Comparison of ENCODE assay signal across 11 cellular contexts in the genomic region with DNA sequence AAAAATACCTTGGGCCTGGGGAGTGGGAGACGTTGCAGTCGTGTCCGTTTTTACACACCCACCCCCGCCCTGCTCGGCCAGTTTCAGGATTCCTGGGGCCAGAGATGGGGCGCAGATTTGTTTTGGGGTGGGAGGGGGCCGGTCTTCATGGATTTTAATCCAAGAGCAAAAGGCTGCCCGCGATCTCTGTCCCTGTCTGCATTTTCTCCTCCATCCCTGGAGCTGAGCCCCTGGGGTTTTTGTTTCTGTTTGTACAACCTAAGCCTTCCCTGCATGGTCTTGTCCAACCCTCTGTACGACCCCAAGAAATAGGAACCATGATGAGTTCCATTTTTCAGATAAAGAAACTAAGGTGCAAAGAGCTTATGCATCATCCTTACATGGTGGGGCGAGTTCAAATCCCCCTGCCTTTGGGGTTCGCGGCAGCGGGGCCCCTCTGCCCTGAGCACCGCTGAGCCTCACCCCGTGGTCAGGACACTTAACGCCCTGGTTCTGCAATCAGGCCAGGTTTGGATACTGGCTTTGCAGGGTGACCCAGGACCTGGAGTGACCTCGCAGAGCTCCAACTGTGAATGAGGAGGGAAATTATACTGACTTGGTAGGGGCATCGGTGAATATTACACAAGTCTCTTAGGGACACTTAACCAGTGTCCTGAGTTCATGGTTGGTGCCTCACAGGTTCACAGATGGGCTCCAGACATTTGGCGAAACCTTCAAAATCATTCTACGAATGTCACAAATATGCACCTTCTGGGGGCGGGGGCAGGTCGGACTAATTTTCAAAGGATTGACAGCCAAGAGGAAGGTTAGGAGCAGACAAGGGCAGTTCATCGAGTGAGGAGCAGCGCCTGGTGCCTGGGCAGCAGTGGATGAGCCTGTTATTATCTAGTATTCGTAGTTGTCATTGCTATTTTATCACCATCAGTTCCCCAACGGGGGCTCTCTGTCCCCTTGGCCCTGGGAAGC. TPM values are rescaled to one million over a fixed set of nuclear protein-coding genes. Genes with fewer than 3 reads are reported as not detected.
DNase-seq lines count a peak whose midpoint lies in the region; ATAC-seq and TF ChIP-seq lines count a peak whose summit lies in the region.
"Had no signal": no experiment of that assay in that cellular context is flagged by ENCODE, and none has a peak within 500 bp of the region (broad histone marks: within the 10 kb centered on the region; RNA-seq: fewer than 3 reads in every experiment).

No MANE protein-coding gene starts in this region.

- peak overlapping the region; percentile 58 for H3K9ac ChIP-seq in mucosa of stomach (ENCODE audit: low read length)

- DNase-seq in activated T-cell treated with anti-CD3 and anti-CD28 coated beads, Interleukin-2, amount 50 U/mL, for 72 hours, result no peak
- DNase-seq in activated T-cell treated with anti-CD3 and anti-CD28 coated beads, Interleukin-2, amount 50 U/mL, for 24 hours, result no peak
- DNase-seq in astrocyte of the cerebellum (ENCODE audit: low read depth), result no peak
- no peak for DNase-seq in stomach
- no peak for DNase-seq in G401 (ENCODE audit: low spot score)
- no peak for DNase-seq in NCI-H748 treated with DMSO at 0.1 percent for 48 hours (lab: John Stamatoyannopoulos, UW)
- DNase-seq: GDM1, NCI-H774 had no signal

- intact Hi-C loops in stomach (cut with DNase I; ENCODE audit: low total_unique reads), result loop anchor here (10.0 kb wide), 1 partner anchor 161 kb away; no protein-coding TSS in a partner anchor

- TF ChIP-seq CTCF in astrocyte of the cerebellum (IDR thresholded peaks at IDR 0.05; ENCODE audit: low read depth, low read length, missing control alignments) (no peak), stomach (IDR thresholded peaks at IDR 0.05) (no peak)

- TF ChIP-seq POLR2A in stomach (IDR thresholded peaks at IDR 0.05), result no peak

- in situ Hi-C loops in astrocyte of the cerebellum (cut with HindIII; ENCODE audit: low sequenced_read_pairs) (no loop called here), G401 (cut with HindIII; ENCODE audit: low sequenced_read_pairs) (no loop called here)

- no peaks in the 10 kb centered on the region for H3K9me3 Mint-ChIP-seq in activated T-cell treated with anti-CD3 and anti-CD28 coated beads, Interleukin-2, amount 50 U/mL, for 72 hours
- no peaks in the 10 kb centered on the region for H3K9me3 Mint-ChIP-seq in activated T-cell treated with anti-CD3 and anti-CD28 coated beads, Interleukin-2, amount 50 U/mL, for 24 hours

- H3K27ac ChIP-seq in stomach, result peak overlapping the region; percentile 34 to 99 (median 91)

- H3K27ac Mint-ChIP-seq in activated T-cell treated with anti-CD3 and anti-CD28 coated beads, Interleukin-2, amount 50 U/mL, for 72 hours, result peak overlapping the region; percentile 34
- H3K27ac Mint-ChIP-seq in activated T-cell treated with anti-CD3 and anti-CD28 coated beads, Interleukin-2, amount 50 U/mL, for 24 hours, result no peak overlapping the region

- H3K4me1 ChIP-seq in mucosa of stomach (ENCODE audit: control insufficient read depth, insufficient read depth, low read length) (peaks cover 7% of the 10 kb centered on the region), stomach (peaks cover 24 to 65% (median 43%) of the 10 kb centered on the region in 4 donors)

- H3K4me3 Mint-ChIP-seq in activated T-cell treated with anti-CD3 and anti-CD28 coated beads, Interleukin-2, amount 50 U/mL, for 72 hours, result peak overlapping the region; percentile 50
- no peak overlapping the region for H3K4me3 Mint-ChIP-seq in activated T-cell treated with anti-CD3 and anti-CD28 coated beads, Interleukin-2, amount 50 U/mL, for 24 hours

- H3K36me3 ChIP-seq in mucosa of stomach (ENCODE audit: control insufficient read depth, insufficient read depth, low read length) (no peaks in the 10 kb centered on the region), stomach (peaks cover 0 to 5% (median 0%) of the 10 kb centered on the region in 4 donors)

- H3K4me1 Mint-ChIP-seq in activated T-cell treated with anti-CD3 and anti-CD28 coated beads, Interleukin-2, amount 50 U/mL, for 72 hours (ENCODE audit: low read depth), result peaks cover 29% of the 10 kb centered on the region
- H3K4me1 Mint-ChIP-seq in activated T-cell treated with anti-CD3 and anti-CD28 coated beads, Interleukin-2, amount 50 U/mL, for 24 hours (ENCODE audit: low read depth), result peaks cover 28% of the 10 kb centered on the region

- WGBS in stomach, 5 donors, result 9 to 14% (median 11%) methylated on average over 25 to 27 of the region's 27 CpGs

- H3K36me3 Mint-ChIP-seq in activated T-cell treated with anti-CD3 and anti-CD28 coated beads, Interleukin-2, amount 50 U/mL, for 72 hours (ENCODE audit: insufficient read depth in 2 of 2), result peaks cover 2% of the 10 kb centered on the region in 2 donors
- no peaks in the 10 kb centered on the region for H3K36me3 Mint-ChIP-seq in activated T-cell treated with anti-CD3 and anti-CD28 coated beads, Interleukin-2, amount 50 U/mL, for 24 hours (ENCODE audit: low read depth)

- no peak for TF ChIP-seq EP300 in stomach (IDR thresholded peaks at IDR 0.05)

- peak overlapping the region; percentile 9 for H3K4me3 ChIP-seq in astrocyte of the cerebellum (ENCODE audit: low read depth, low read length)
- H3K4me3 ChIP-seq in mucosa of stomach (ENCODE audit: low read length), result no peak overlapping the region
- H3K4me3 ChIP-seq in stomach, result peak overlapping the region; percentile 53 to 73 (median 66)

- ATAC-seq in activated T-cell treated with anti-CD3 and anti-CD28 coated beads, Interleukin-2, amount 50 U/mL, for 72 hours (replicated peaks in 1 of 2), result no peak
- ATAC-seq in GM18520 (IDR thresholded peaks at IDR 0.05; ENCODE audit: unreplicated experiment), result no peak

- H3K9me3 ChIP-seq in mucosa of stomach (ENCODE audit: control insufficient read depth, low read length), result no peaks in the 10 kb centered on the region
- H3K9me3 ChIP-seq in stomach, result no peaks in the 10 kb centered on the region

- peaks cover 90% of the 10 kb centered on the region for H3K27me3 ChIP-seq in mucosa of stomach (ENCODE audit: control insufficient read depth, insufficient read depth, low read length)
- H3K27me3 ChIP-seq in stomach, result peaks cover 0 to 100% (median 94%) of the 10 kb centered on the region in 3 donors

- peaks cover 75% of the 10 kb centered on the region for H3K27me3 Mint-ChIP-seq in activated T-cell treated with anti-CD3 and anti-CD28 coated beads, Interleukin-2, amount 50 U/mL, for 72 hours (ENCODE audit: low read depth)
- peaks cover 76% of the 10 kb centered on the region for H3K27me3 Mint-ChIP-seq in activated T-cell treated with anti-CD3 and anti-CD28 coated beads, Interleukin-2, amount 50 U/mL, for 24 hours

RNA-seq across cellular contexts. Expression of gene FOXF1, which starts 4.1 kb away (rescaled TPM):
- not detected for total RNA-seq in activated T-cell treated with anti-CD3 and anti-CD28 coated beads, Interleukin-2, amount 50 U/mL, for 72 hours
- 10 to 100 TPM; 18.4 to 37.9 (median 26.9) TPM for total RNA-seq in stomach
- polyA plus RNA-seq in stomach, result 10 to 100 TPM; 15.7 to 18.2 (median 17.7) TPM
- 0.06 TPM in 1 of 2 replicates, not detected in the other for total RNA-seq in G401 (2014; rRNA removed; shearing (Covaris generic))
- total RNA-seq: renal cortical epithelial cell had no signal

RNA-seq across cellular contexts. Expression of gene MTHFSD, which starts 48.9 kb away (rescaled TPM):
- 10 to 100 TPM; 21.2 to 22.4 TPM for total RNA-seq in activated T-cell treated with anti-CD3 and anti-CD28 coated beads, Interleukin-2, amount 50 U/mL, for 72 hours
- total RNA-seq in stomach, result 10 to 100 TPM in 2 of 5 donors, 1 to 10 TPM in 3; 3.5 to 23.1 (median 8.0) TPM
- 10 to 100 TPM in 1 of 3 donors, 1 to 10 TPM in 2; 4.8 to 13.0 (median 7.0) TPM for polyA plus RNA-seq in stomach
- 8.2 and 10.1 TPM in 2 replicates for total RNA-seq in G401 (2014; rRNA removed; shearing (Covaris generic))

Comparison
In these comparisons a context has a peak if more than half of its experiments do, and no peak if none do; other contexts are left out.
1. RNA of gene FOXF1, which starts 4.1 kb away (total RNA-seq): 18.4 to 37.9 TPM in stomach; not detected in activated T-cell treated with anti-CD3 and anti-CD28 coated beads, Interleukin-2, amount 50 U/mL, for 72 hours and 0.06 TPM in G401; every median in the first group is over 10 times any median in the second.